ENCODE assay signal across 18 cellular contexts in the genomic region with DNA sequence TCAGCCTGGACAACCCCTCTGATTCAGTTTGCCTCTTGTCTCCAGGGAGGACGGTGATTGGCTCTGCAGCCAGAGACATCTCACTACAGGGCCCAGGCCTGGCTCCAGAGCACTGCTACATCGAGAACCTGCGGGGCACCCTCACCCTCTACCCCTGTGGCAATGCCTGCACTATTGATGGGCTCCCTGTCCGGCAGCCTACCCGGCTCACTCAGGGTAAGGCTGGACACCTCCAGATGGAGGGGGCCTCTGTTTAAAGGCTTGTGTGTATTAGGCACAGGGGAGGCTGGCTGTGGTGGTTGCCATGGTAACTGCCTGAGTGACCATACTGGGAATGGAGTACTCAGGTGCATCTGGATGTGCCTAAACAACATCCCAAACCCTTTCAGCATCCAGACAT. TPM values are rescaled to one million over a fixed set of nuclear protein-coding genes. Genes with fewer than 3 reads are reported as not detected.
DNase-seq lines count a peak whose midpoint lies in the region; ATAC-seq and TF ChIP-seq lines count a peak whose summit lies in the region.
"Had no signal": no experiment of that assay in that cellular context is flagged by ENCODE, and none has a peak within 500 bp of the region (broad histone marks: within the 10 kb centered on the region; RNA-seq: fewer than 3 reads in every experiment).

No MANE protein-coding gene starts in this region.

- H3K79me2 ChIP-seq in fibroblast of lung (ENCODE audit: control insufficient read depth, insufficient read depth, low read length): peaks cover 35% of the 10 kb centered on the region

- no peak for ATAC-seq in SK-N-SH treated with all-trans-retinoic acid at 6 μM for 48 hours
- ATAC-seq in activated naive CD4-positive, alpha-beta T cell treated with anti-CD3 and anti-CD28 coated beads, Interleukin-2, amount 50 U/mL, for 72 hours: no peak
- ATAC-seq: stimulated activated memory B cell treated with anti-CD40 and anti-IgM and Interleukin-4, amounts not matched to agents 10 μg/mL and 1 μg/mL and 100 μg/mL, for 72 hours had no signal

- no peak overlapping the region for H3K4me2 ChIP-seq in fibroblast of lung (ENCODE audit: extremely low read depth, insufficient read depth, low read length)
- H3K4me2 ChIP-seq: BLaER1 had no signal

- no TSS peak for BruUV-seq in A673 (replicated peaks; lab: Mats Ljungman, UMichigan)

- TF ChIP-seq CTCF in A673 (conservative IDR thresholded peaks at IDR 0.05; ENCODE audit: low read depth, low read length) (no peak), fibroblast of lung (conservative IDR thresholded peaks at IDR 0.05 in 1 of 2, IDR thresholded peaks at IDR 0.05 in 1 of 2; ENCODE audit: low read depth in 1 of 2, low read length in 2 of 2) (no peak), nephron (IDR thresholded peaks at IDR 0.05; ENCODE audit: unreplicated experiment in 3 of 3) (no peak)

- CTCF ChIA-PET in A673 (lab: Charles Lee): no interaction called here

- H3K9me3 ChIP-seq in A673 (ENCODE audit: low read depth, low read length, poor library complexity, severe bottlenecking) (no peaks in the 10 kb centered on the region), HUES64 (ENCODE audit: insufficient read depth, low read depth, low read length) (no peaks in the 10 kb centered on the region), fibroblast of lung (ENCODE audit: control insufficient read depth, insufficient read depth, low read depth, low read length) (no peaks in the 10 kb centered on the region)
- H3K9me3 ChIP-seq: BLaER1, MG63, prostate gland had no signal

- POLR2A ChIA-PET in A673 (lab: Charles Lee; ENCODE audit: low non-redundant PET): no interaction called here

- H3K36me3 ChIP-seq in A673 (ENCODE audit: insufficient read depth, low read length, poor library complexity, severe bottlenecking): no peaks in the 10 kb centered on the region
- H3K36me3 ChIP-seq in HUES64 (ENCODE audit: insufficient read depth, low read length): no peaks in the 10 kb centered on the region
- peaks cover 22% of the 10 kb centered on the region for H3K36me3 ChIP-seq in fibroblast of lung (ENCODE audit: control insufficient read depth, insufficient read depth, low read length)
- H3K36me3 ChIP-seq: BLaER1, prostate gland had no signal

- H3K4me1 ChIP-seq in A673 (ENCODE audit: insufficient read depth, low read length, poor library complexity, severe bottlenecking) (peaks cover 28% of the 10 kb centered on the region), HUES64 (ENCODE audit: insufficient read depth, low read length) (peaks cover 67% of the 10 kb centered on the region), fibroblast of lung (ENCODE audit: control insufficient read depth, extremely low read depth, insufficient read depth, low read length) (peaks cover 50% of the 10 kb centered on the region)

- no peak overlapping the region for H2AFZ ChIP-seq in fibroblast of lung (ENCODE audit: low read length)
- H2AFZ ChIP-seq: PC-9 had no signal

- H3K27me3 ChIP-seq in A673 (replicated peaks; ENCODE audit: insufficient read depth, low read depth, low read length, poor library complexity) (no peaks in the 10 kb centered on the region), HUES64 (ENCODE audit: insufficient read depth, low read length) (peaks cover 5% of the 10 kb centered on the region), fibroblast of lung (ENCODE audit: control insufficient read depth, insufficient read depth, low read length) (no peaks in the 10 kb centered on the region)
- H3K27me3 ChIP-seq: MG63 had no signal

- H3K4me3 ChIP-seq in A673 (ENCODE audit: low read depth, low read length, poor library complexity, severe bottlenecking): no peak overlapping the region
- no peak overlapping the region for H3K4me3 ChIP-seq in HUES64 (ENCODE audit: low read length)
- H3K4me3 ChIP-seq in fibroblast of lung (replicated peaks in 1 of 4; ENCODE audit: control extremely low read depth in 1 of 4, insufficient read depth in 1 of 4, low read depth in 3 of 4, low read length in 4 of 4): no peak overlapping the region
- H3K4me3 ChIP-seq: BLaER1, MG63, PC-9, prostate gland had no signal

- H3K9ac ChIP-seq in HUES64 (ENCODE audit: low read depth, low read length) (peak overlapping the region; percentile 37; the same call in 1 of the 2 replicates), fibroblast of lung (ENCODE audit: insufficient read depth, low read length) (no peak overlapping the region)
- H3K9ac ChIP-seq: BLaER1 had no signal

- no peaks in the 10 kb centered on the region for H3K9me3 Mint-ChIP-seq in nephron
- H3K9me3 Mint-ChIP-seq in activated naive CD4-positive, alpha-beta T cell treated with anti-CD3 and anti-CD28 coated beads, Interleukin-2, amount 50 U/mL, for 72 hours: no peaks in the 10 kb centered on the region
- H3K9me3 Mint-ChIP-seq: activated CD4-positive, alpha-beta T cell treated with anti-CD3 and anti-CD28 coated beads, Interleukin-2, amount 10 ng/mL, durations not matched to agents 7 days and 5 days; activated T-helper 1 cell treated with anti-CD3 and anti-CD28 coated beads, Interleukin-12 subunit alpha, Interleukin-12 subunit beta, Interleukin-2, Interleukin-4 antibody, amounts not matched to agents 30 ng/mL and 10 ng/mL and 1 ng/mL, durations not matched to agents 14 hours and 24 hours and 36 hours; stimulated activated memory B cell treated with anti-CD40 and anti-IgM and Interleukin-4, amounts not matched to agents 10 μg/mL and 1 μg/mL and 100 μg/mL, for 72 hours had no signal

- H3K4me3 Mint-ChIP-seq in nephron: no peak overlapping the region
- H3K4me3 Mint-ChIP-seq: activated CD4-positive, alpha-beta T cell treated with anti-CD3 and anti-CD28 coated beads, Interleukin-2, amount 10 ng/mL, durations not matched to agents 7 days and 5 days; activated T-helper 1 cell treated with anti-CD3 and anti-CD28 coated beads, Interleukin-12 subunit alpha, Interleukin-12 subunit beta, Interleukin-2, Interleukin-4 antibody, amounts not matched to agents 30 ng/mL and 10 ng/mL and 1 ng/mL, durations not matched to agents 14 hours and 24 hours and 36 hours; stimulated activated memory B cell treated with anti-CD40 and anti-IgM and Interleukin-4, amounts not matched to agents 10 μg/mL and 1 μg/mL and 100 μg/mL, for 72 hours had no signal

- peaks cover 5% of the 10 kb centered on the region for H3K27me3 Mint-ChIP-seq in nephron (ENCODE audit: low read depth)

- DNase-seq in A673 (ENCODE audit: low spot score) (no peak), fibroblast of lung (ENCODE audit: low read depth in 2 of 2) (no peak), NOMO-1 treated with dmso at 0.1 percent for 144 hours (lab: John Stamatoyannopoulos, UW; ENCODE audit: unreplicated experiment) (no peak), GM19238 (ENCODE audit: insufficient read length, low spot score) (no peak)
- DNase-seq in activated naive CD4-positive, alpha-beta T cell treated with anti-CD3 and anti-CD28 coated beads, Interleukin-2, amount 50 U/mL, for 72 hours (ENCODE audit: low spot score in 2 of 2): no peak
- DNase-seq: activated CD4-positive, alpha-beta T cell treated with anti-CD3 and anti-CD28 coated beads, Interleukin-2, amount 10 ng/mL, durations not matched to agents 7 days and 5 days; MG63; midbrain; NCI-H2171; stimulated activated CD4-positive, alpha-beta T cell treated with anti-CD3 and anti-CD28 coated beads, Interleukin-4, amount 100 ng/mL, for 24 hours had no signal

- intact Hi-C loops in A673 (cut with micrococcal nuclease; ENCODE audit: unreplicated experiment): no loop called here

- WGBS in HUES64: 79% methylated on average over 5 of the region's 5 CpGs

- H3K4me1 Mint-ChIP-seq in nephron: peaks cover 63% of the 10 kb centered on the region

- H4K20me1 ChIP-seq in fibroblast of lung (ENCODE audit: control insufficient read depth, extremely low read depth, insufficient read depth, low read length): no peaks in the 10 kb centered on the region
- H4K20me1 ChIP-seq: BLaER1 had no signal

- H3K27ac ChIP-seq in A673 (ENCODE audit: low read depth, low read length, poor library complexity, severe bottlenecking): peak overlapping the region; percentile 10
- H3K27ac ChIP-seq in HUES64 (ENCODE audit: low read depth, low read length): peak overlapping the region; percentile 79
- H3K27ac ChIP-seq in fibroblast of lung (ENCODE audit: insufficient read depth, low read length): peak overlapping the region; percentile 31
- H3K27ac ChIP-seq: BLaER1, PC-9, prostate gland had no signal

- peak overlapping the region; percentile 95 to 98 (median 97) for H3K27ac Mint-ChIP-seq in nephron
- H3K27ac Mint-ChIP-seq in activated naive CD4-positive, alpha-beta T cell treated with anti-CD3 and anti-CD28 coated beads, Interleukin-2, amount 50 U/mL, for 72 hours: no peak overlapping the region
- H3K27ac Mint-ChIP-seq: activated T-helper 1 cell treated with anti-CD3 and anti-CD28 coated beads, Interleukin-12 subunit alpha, Interleukin-12 subunit beta, Interleukin-2, Interleukin-4 antibody, amounts not matched to agents 30 ng/mL and 10 ng/mL and 1 ng/mL, durations not matched to agents 14 hours and 24 hours and 36 hours; stimulated activated memory B cell treated with anti-CD40 and anti-IgM and Interleukin-4, amounts not matched to agents 10 μg/mL and 1 μg/mL and 100 μg/mL, for 72 hours had no signal

- H3K36me3 Mint-ChIP-seq in nephron (ENCODE audit: low read depth): peaks cover 12% of the 10 kb centered on the region
- no peaks in the 10 kb centered on the region for H3K36me3 Mint-ChIP-seq in activated naive CD4-positive, alpha-beta T cell treated with anti-CD3 and anti-CD28 coated beads, Interleukin-2, amount 50 U/mL, for 72 hours

RNA-seq across cellular contexts. Expression of a gene that starts 8.6 kb away (rescaled TPM):
- 48.7 and 58.7 TPM in 2 replicates for total RNA-seq in A673 (2021)
- polyA plus RNA-seq in HUES64 (2013, experiment 1 of 2): 51.4 TPM
- polyA plus RNA-seq in HUES64 (2013, experiment 2 of 2): 62.6 TPM
- 45.5 and 51.4 TPM in 2 replicates for total RNA-seq in fibroblast of lung
- polyA plus RNA-seq in fibroblast of lung: 59.0 and 61.4 TPM in 2 replicates
- polyA plus RNA-seq in fibroblast of lung (2012): 73.6 and 78.7 TPM in 2 replicates
- polyA minus RNA-seq in fibroblast of lung (ENCODE audit: low replicate concordance): 196 and 273 TPM in 2 replicates
- 1 to 10 TPM; 5.1 to 5.7 TPM for total RNA-seq in activated naive CD4-positive, alpha-beta T cell treated with anti-CD3 and anti-CD28 coated beads, Interleukin-2, amount 50 U/mL, for 72 hours

RNA-seq across cellular contexts. Expression of a gene that starts 43.8 kb away (rescaled TPM):
- total RNA-seq in A673 (2021) (217 and 220 TPM in 2 replicates), fibroblast of lung (87.8 and 116 TPM in 2 replicates)
- 103 TPM for polyA plus RNA-seq in HUES64 (2013, experiment 1 of 2)
- polyA plus RNA-seq in HUES64 (2013, experiment 2 of 2): 113 TPM
- 359 and 387 TPM in 2 replicates for polyA plus RNA-seq in fibroblast of lung
- 158 and 178 TPM in 2 replicates for polyA plus RNA-seq in fibroblast of lung (2012)
- 105 and 106 TPM in 2 replicates for polyA minus RNA-seq in fibroblast of lung (ENCODE audit: low replicate concordance)
- 100 to 1,000 TPM; 134 to 180 TPM for total RNA-seq in activated naive CD4-positive, alpha-beta T cell treated with anti-CD3 and anti-CD28 coated beads, Interleukin-2, amount 50 U/mL, for 72 hours

RNA-seq across cellular contexts. Expression of a gene that starts 50.3 kb away (rescaled TPM):
- total RNA-seq in A673 (2021) (34.3 and 34.6 TPM in 2 replicates), fibroblast of lung (28.8 and 32.5 TPM in 2 replicates)
- polyA plus RNA-seq in HUES64 (2013, experiment 1 of 2): 9.0 TPM
- 13.6 TPM for polyA plus RNA-seq in HUES64 (2013, experiment 2 of 2)
- polyA plus RNA-seq in fibroblast of lung: 30.8 and 46.2 TPM in 2 replicates
- 20.5 and 28.3 TPM in 2 replicates for polyA plus RNA-seq in fibroblast of lung (2012)
- polyA minus RNA-seq in fibroblast of lung (ENCODE audit: low replicate concordance): 34.7 and 45.3 TPM in 2 replicates
- 10 to 100 TPM in 1 of 2 donors, 1 to 10 TPM in 1; 8.1 to 14.4 TPM for total RNA-seq in activated naive CD4-positive, alpha-beta T cell treated with anti-CD3 and anti-CD28 coated beads, Interleukin-2, amount 50 U/mL, for 72 hours

Comparison
In these comparisons a context has a peak if more than half of its experiments do, and no peak if none do; other contexts are left out.
1. H3K27ac ChIP-seq: peak in every context shown above with its lines; median percentile 79 in HUES64; 31 in fibroblast of lung; 10 in A673.
2. H3K27ac Mint-ChIP-seq: peak in nephron (3 of 3); none in activated naive CD4-positive, alpha-beta T cell treated with anti-CD3 and anti-CD28 coated beads, Interleukin-2, amount 50 U/mL, for 72 hours (0 of 2).